In the genomic region with DNA sequence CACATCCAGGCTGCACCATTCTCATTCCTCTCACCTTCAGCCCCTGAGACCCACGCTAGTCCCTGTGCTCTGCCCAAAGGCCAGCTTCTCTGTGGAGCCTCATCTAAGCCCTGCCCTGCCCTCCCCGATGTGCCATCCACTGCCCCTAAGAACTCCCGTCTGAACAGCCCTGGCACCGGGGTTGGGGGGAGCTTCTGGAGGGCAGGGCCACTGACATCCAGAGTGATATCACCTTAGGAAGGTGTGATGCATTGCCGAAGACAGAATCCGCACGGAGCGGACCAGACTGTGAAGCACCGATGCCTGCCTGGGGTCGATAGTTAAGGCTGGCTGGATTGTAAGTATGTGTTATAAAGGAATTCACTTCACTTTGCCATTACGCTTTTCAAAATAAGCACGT, we compare ENCODE assay signal across 14 cellular contexts.
DNase-seq lines count a peak whose midpoint lies in the region; ATAC-seq and TF ChIP-seq lines count a peak whose summit lies in the region.
"Had no signal": no experiment of that assay in that cellular context is flagged by ENCODE, and none has a peak within 500 bp of the region (broad histone marks: within the 10 kb centered on the region; RNA-seq: fewer than 3 reads in every experiment).

No MANE protein-coding gene starts in this region.

- H3K36me3 Mint-ChIP-seq in neural crest cell (ENCODE audit: low read depth) = peaks cover 3% of the 10 kb centered on the region
- H3K36me3 Mint-ChIP-seq: CD8-positive, alpha-beta T cell had no signal

- POLR2A ChIA-PET in SK-N-SH (lab: Yijun Ruan, JAX) = no interaction called here

- ATAC-seq in SK-N-SH treated with all-trans-retinoic acid at 6 μM for 48 hours (no peak), HG02763 (IDR thresholded peaks at IDR 0.05; ENCODE audit: unreplicated experiment) (no peak), left ventricle myocardium superior (no peak)
- ATAC-seq: CD8-positive, alpha-beta T cell had no signal

- H3K4me1 ChIP-seq in SK-N-SH (ENCODE audit: control insufficient read depth in 1 of 2, insufficient read depth in 2 of 2, low read depth in 1 of 2, low read length in 1 of 2) = no peaks in the 10 kb centered on the region; a peak in 1 of 4 replicates
- H3K4me1 ChIP-seq: HAP-1 had no signal

- peaks cover 7% of the 10 kb centered on the region; the same call in 1 of the 2 replicates for H3K9me3 ChIP-seq in SK-N-SH
- H3K9me3 ChIP-seq: BLaER1 treated with 17β-estradiol and CSF1 and Interleukin-3, amounts not matched to agents 10 nM and 100 nM; HAP-1 had no signal

- H3K27me3 ChIP-seq in SK-N-SH (ENCODE audit: insufficient read depth) = no peaks in the 10 kb centered on the region
- H3K27me3 ChIP-seq: BLaER1 treated with 17β-estradiol and CSF1 and Interleukin-3, amounts not matched to agents 10 nM and 100 nM had no signal

- intact Hi-C loops in left ventricle myocardium superior (cut with micrococcal nuclease) = no loop called here

- H3K27me3 Mint-ChIP-seq in neural crest cell (ENCODE audit: low read depth) = no peaks in the 10 kb centered on the region
- H3K27me3 Mint-ChIP-seq: B cell had no signal

- peak overlapping the region; percentile 92 for H3K27ac Mint-ChIP-seq in neural crest cell (ENCODE audit: unreplicated experiment)
- H3K27ac Mint-ChIP-seq: B cell; CD8-positive, alpha-beta T cell had no signal

- H3F3A ChIP-seq in SK-N-SH (replicated peaks; ENCODE audit: insufficient read depth) = no peaks in the 10 kb centered on the region

- DNase-seq in SK-N-SH (peak; percentile 36), neural crest cell (ENCODE audit: low read depth, low spot score) (no peak), retina (peak; percentile 26), NCI-H2227 (lab: John Stamatoyannopoulos, UW; ENCODE audit: unreplicated experiment) (no peak), left ventricle myocardium superior (no peak)
- DNase-seq: 8988T; Calu3; CD8-positive, alpha-beta T cell had no signal

- WGBS in SK-N-SH (ENCODE audit: low lambda C conversion rate) = 68% methylated on average over 12 of the region's 12 CpGs

- H3K4me2 ChIP-seq in SK-N-SH = no peak overlapping the region
- H3K4me2 ChIP-seq: BLaER1 treated with 17β-estradiol and CSF1 and Interleukin-3, amounts not matched to agents 10 nM and 100 nM had no signal

- CTCF ChIA-PET in SK-N-SH (lab: Yijun Ruan, JAX) = interaction anchor here (1.5 kb wide), 1 partner anchor 30 kb away, joined by 3 read pairs; no protein-coding TSS in a partner anchor

- H2AFZ ChIP-seq in SK-N-SH (ENCODE audit: low read depth) = no peak overlapping the region

- H3K79me2 ChIP-seq in SK-N-SH (ENCODE audit: insufficient read depth) = no peaks in the 10 kb centered on the region

- no peaks in the 10 kb centered on the region for H3K9me2 ChIP-seq in SK-N-SH

- TF ChIP-seq RAD21 in SK-N-SH (IDR thresholded peaks at IDR 0.05; ENCODE audit: low read length) = no peak

- no peak overlapping the region for H3K27ac ChIP-seq in SK-N-SH (ENCODE audit: low read depth in 2 of 2, low read length in 1 of 2)
- H3K27ac ChIP-seq: BLaER1 treated with 17β-estradiol and CSF1 and Interleukin-3, amounts not matched to agents 10 nM and 100 nM; HL-60 had no signal

- H4K20me1 ChIP-seq in SK-N-SH (ENCODE audit: insufficient read depth) = no peaks in the 10 kb centered on the region

- TF ChIP-seq CTCF in SK-N-SH (IDR thresholded peaks at IDR 0.05) (no peak), neural crest cell (conservative IDR thresholded peaks at IDR 0.05) (no peak)

- no peaks in the 10 kb centered on the region for H3K36me3 ChIP-seq in SK-N-SH (replicated peaks in 1 of 2; ENCODE audit: control insufficient read depth in 1 of 2, insufficient read depth in 2 of 2, low read length in 1 of 2)
- H3K36me3 ChIP-seq: BLaER1 treated with 17β-estradiol and CSF1 and Interleukin-3, amounts not matched to agents 10 nM and 100 nM; HAP-1 had no signal

- H3K9ac ChIP-seq in SK-N-SH = no peak overlapping the region
- H3K9ac ChIP-seq: BLaER1 treated with 17β-estradiol and CSF1 and Interleukin-3, amounts not matched to agents 10 nM and 100 nM had no signal

- no peaks in the 10 kb centered on the region for H3K9me3 Mint-ChIP-seq in neural crest cell
- H3K9me3 Mint-ChIP-seq: CD8-positive, alpha-beta T cell had no signal

- peaks cover 19% of the 10 kb centered on the region for H3K4me1 Mint-ChIP-seq in neural crest cell
- H3K4me1 Mint-ChIP-seq: B cell had no signal

- no peak for TF ChIP-seq EP300 in SK-N-SH (IDR thresholded peaks at IDR 0.05; ENCODE audit: borderline replicate concordance in 1 of 2, low read depth in 1 of 2, low read length in 1 of 2)

- no peak overlapping the region for H3K4me3 ChIP-seq in SK-N-SH (ENCODE audit: low read depth in 2 of 2, low read length in 1 of 2)
- H3K4me3 ChIP-seq: BLaER1 treated with 17β-estradiol and CSF1 and Interleukin-3, amounts not matched to agents 10 nM and 100 nM; HAP-1 had no signal

- H3K4me3 Mint-ChIP-seq in neural crest cell = no peak overlapping the region
- H3K4me3 Mint-ChIP-seq: B cell; CD8-positive, alpha-beta T cell had no signal

TF ChIP-seq in SK-N-SH, 30 proteins besides CTCF, POLR2A, EP300 and RAD21 (continues in another document):
- TF ChIP-seq MEF2A (IDR thresholded peaks at IDR 0.05; ENCODE audit: borderline replicate concordance, low read depth) (no peak), SMC3 (IDR thresholded peaks at IDR 0.05; ENCODE audit: low read depth, low read length) (no peak), GABPA (IDR thresholded peaks at IDR 0.05; ENCODE audit: low read depth) (no peak), JUND (IDR thresholded peaks at IDR 0.05) (no peak), MXI1 (IDR thresholded peaks at IDR 0.05; ENCODE audit: low read depth, low read length) (no peak), GATA2 (CRISPR knock-in tag; IDR thresholded peaks at IDR 0.05) (no peak)
- TF ChIP-seq, protein P1, sequence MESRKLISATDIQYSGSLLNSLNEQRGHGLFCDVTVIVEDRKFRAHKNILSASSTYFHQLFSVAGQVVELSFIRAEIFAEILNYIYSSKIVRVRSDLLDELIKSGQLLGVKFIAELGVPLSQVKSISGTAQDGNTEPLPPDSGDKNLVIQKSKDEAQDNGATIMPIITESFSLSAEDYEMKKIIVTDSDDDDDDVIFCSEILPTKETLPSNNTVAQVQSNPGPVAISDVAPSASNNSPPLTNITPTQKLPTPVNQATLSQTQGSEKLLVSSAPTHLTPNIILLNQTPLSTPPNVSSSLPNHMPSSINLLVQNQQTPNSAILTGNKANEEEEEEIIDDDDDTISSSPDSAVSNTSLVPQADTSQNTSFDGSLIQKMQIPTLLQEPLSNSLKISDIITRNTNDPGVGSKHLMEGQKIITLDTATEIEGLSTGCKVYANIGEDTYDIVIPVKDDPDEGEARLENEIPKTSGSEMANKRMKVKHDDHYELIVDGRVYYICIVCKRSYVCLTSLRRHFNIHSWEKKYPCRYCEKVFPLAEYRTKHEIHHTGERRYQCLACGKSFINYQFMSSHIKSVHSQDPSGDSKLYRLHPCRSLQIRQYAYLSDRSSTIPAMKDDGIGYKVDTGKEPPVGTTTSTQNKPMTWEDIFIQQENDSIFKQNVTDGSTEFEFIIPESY (IDR thresholded peaks at IDR 0.05; ENCODE audit: borderline replicate concordance, low read depth) = no peak
- TF ChIP-seq, protein P2, sequence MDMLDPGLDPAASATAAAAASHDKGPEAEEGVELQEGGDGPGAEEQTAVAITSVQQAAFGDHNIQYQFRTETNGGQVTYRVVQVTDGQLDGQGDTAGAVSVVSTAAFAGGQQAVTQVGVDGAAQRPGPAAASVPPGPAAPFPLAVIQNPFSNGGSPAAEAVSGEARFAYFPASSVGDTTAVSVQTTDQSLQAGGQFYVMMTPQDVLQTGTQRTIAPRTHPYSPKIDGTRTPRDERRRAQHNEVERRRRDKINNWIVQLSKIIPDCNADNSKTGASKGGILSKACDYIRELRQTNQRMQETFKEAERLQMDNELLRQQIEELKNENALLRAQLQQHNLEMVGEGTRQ (IDR thresholded peaks at IDR 0.05; ENCODE audit: borderline replicate concordance, low read depth, low read length) = no peak

TF ChIP-seq in SK-N-SH treated with all-trans-retinoic acid at 6 μM for 48 hours, 23 proteins besides CTCF, POLR2A, EP300 and RAD21 (continues in another document):
- TF ChIP-seq GLIS3 (CRISPR knock-in tag; IDR thresholded peaks at IDR 0.05) (no peak), ZNF565 (CRISPR knock-in tag; conservative IDR thresholded peaks at IDR 0.05; ENCODE audit: low read depth) (no peak), TCF4 (CRISPR knock-in tag; IDR thresholded peaks at IDR 0.05; ENCODE audit: borderline replicate concordance) (no peak), ISL1 (CRISPR knock-in tag; IDR thresholded peaks at IDR 0.05) (no peak), ZNF70 (CRISPR knock-in tag; IDR thresholded peaks at IDR 0.05) (no peak), RARB (CRISPR knock-in tag; IDR thresholded peaks at IDR 0.05) (no peak), ARNTL (CRISPR knock-in tag; IDR thresholded peaks at IDR 0.05; ENCODE audit: borderline replicate concordance, low read depth) (no peak), ESRRG (CRISPR knock-in tag; IDR thresholded peaks at IDR 0.05) (no peak), ZC3H10 (CRISPR knock-in tag; IDR thresholded peaks at IDR 0.05) (no peak)
- TF ChIP-seq, protein P3, sequence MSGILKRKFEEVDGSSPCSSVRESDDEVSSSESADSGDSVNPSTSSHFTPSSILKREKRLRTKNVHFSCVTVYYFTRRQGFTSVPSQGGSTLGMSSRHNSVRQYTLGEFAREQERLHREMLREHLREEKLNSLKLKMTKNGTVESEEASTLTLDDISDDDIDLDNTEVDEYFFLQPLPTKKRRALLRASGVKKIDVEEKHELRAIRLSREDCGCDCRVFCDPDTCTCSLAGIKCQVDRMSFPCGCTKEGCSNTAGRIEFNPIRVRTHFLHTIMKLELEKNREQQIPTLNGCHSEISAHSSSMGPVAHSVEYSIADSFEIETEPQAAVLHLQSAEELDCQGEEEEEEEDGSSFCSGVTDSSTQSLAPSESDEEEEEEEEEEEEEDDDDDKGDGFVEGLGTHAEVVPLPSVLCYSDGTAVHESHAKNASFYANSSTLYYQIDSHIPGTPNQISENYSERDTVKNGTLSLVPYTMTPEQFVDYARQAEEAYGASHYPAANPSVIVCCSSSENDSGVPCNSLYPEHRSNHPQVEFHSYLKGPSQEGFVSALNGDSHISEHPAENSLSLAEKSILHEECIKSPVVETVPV (CRISPR knock-in tag; IDR thresholded peaks at IDR 0.05) = no peak

Comparison
In these comparisons a context has a peak if more than half of its experiments do, and no peak if none do; other contexts are left out.
1. DNase-seq: peak in SK-N-SH (single experiment) and retina (single experiment); none in neural crest cell (single experiment), NCI-H2227 (single experiment) and left ventricle myocardium superior (single experiment).